ENCODE assay signal across 20 cellular contexts in genomic region chr18:4750392-4751346, GRCh38.
DNase-seq lines count a peak whose midpoint lies in the region; ATAC-seq and TF ChIP-seq lines count a peak whose summit lies in the region.
"Had no signal": no experiment of that assay in that cellular context is flagged by ENCODE, and none has a peak within 500 bp of the region (broad histone marks: within the 10 kb centered on the region; RNA-seq: fewer than 3 reads in every experiment).

No MANE protein-coding gene starts in this region.

- H3K4me1 ChIP-seq in uterus = no peaks in the 10 kb centered on the region
- H3K4me1 ChIP-seq: BE2C, Peyer's patch had no signal

- TF ChIP-seq POLR2A in uterus (IDR thresholded peaks at IDR 0.05) = no peak

- peak overlapping the region; percentile 77 for H3K27ac ChIP-seq in temporal lobe (ENCODE audit: low read depth, low read length)
- H3K27ac ChIP-seq in uterus = no peak overlapping the region
- H3K27ac ChIP-seq: 22Rv1, Peyer's patch had no signal

- intact Hi-C loops in uterus (cut with DNase I; ENCODE audit: low total_unique reads) = no loop called here

- H3K36me3 ChIP-seq in uterus = no peaks in the 10 kb centered on the region
- H3K36me3 ChIP-seq: BE2C, Peyer's patch had no signal

- no peak for ATAC-seq in HG03175 (IDR thresholded peaks at IDR 0.05; ENCODE audit: unreplicated experiment)
- ATAC-seq: HepG2, Right ventricle myocardium inferior had no signal

- DNase-seq in DMS79 treated with DMSO at 0.1 percent for 48 hours (lab: John Stamatoyannopoulos, UW) (peak; percentile 17), DMS79 (lab: John Stamatoyannopoulos, UW) (no peak), NCI-H1694 treated with DMSO at 0.1 percent for 48 hours (lab: John Stamatoyannopoulos, UW) (peak; percentile 27), cerebellar cortex (ENCODE audit: low spot score) (peak; percentile 36), T-helper 9 cell (no peak), uterus (no peak)
- DNase-seq: BE2C; Calu3; CD4-positive, alpha-beta memory T cell; DND-41; GDM1; KG1; NCI-H2107; NCI-H82; Peyer's patch had no signal

- H3K27me3 ChIP-seq in uterus = no peaks in the 10 kb centered on the region
- H3K27me3 ChIP-seq: BE2C, Peyer's patch had no signal

- no peak overlapping the region for H3K4me3 ChIP-seq in uterus
- H3K4me3 ChIP-seq: Peyer's patch had no signal

- H3K9me3 ChIP-seq in uterus = no peaks in the 10 kb centered on the region
- H3K9me3 ChIP-seq: BE2C had no signal

- no peak for TF ChIP-seq CTCF in uterus (IDR thresholded peaks at IDR 0.05)

Comparison
In these comparisons a context has a peak if more than half of its experiments do, and no peak if none do; other contexts are left out.
1. DNase-seq: peak in DMS79 treated with DMSO at 0.1 percent for 48 hours (single experiment), NCI-H1694 treated with DMSO at 0.1 percent for 48 hours (single experiment) and cerebellar cortex (single experiment); none in DMS79 (single experiment), T-helper 9 cell (single experiment) and uterus (0 of 2).